Comparison of ENCODE assay signal across 1 cellular context in genomic region chr12:15800278-15800677, GRCh38.
TF ChIP-seq lines count a peak whose summit lies in the region.

No MANE protein-coding gene starts in this region.

TF ChIP-seq in SK-N-SH, 30 proteins besides CTCF, POLR2A, EP300 and RAD21 (continued from another document):
- TF ChIP-seq REST (IDR thresholded peaks at IDR 0.05; ENCODE audit: low read depth, low read length) (no peak), FOSL2 (IDR thresholded peaks at IDR 0.05; ENCODE audit: borderline replicate concordance, low read depth) (no peak), RFX5 (IDR thresholded peaks at IDR 0.05; ENCODE audit: low read length) (no peak), SMC3 (IDR thresholded peaks at IDR 0.05; ENCODE audit: low read depth, low read length) (no peak), IRF3 (IDR thresholded peaks at IDR 0.05; ENCODE audit: low read depth, low read length) (no peak), CHD2 (IDR thresholded peaks at IDR 0.05; ENCODE audit: low read length, partially characterized antibody) (no peak), YY1 (IDR thresholded peaks at IDR 0.05; ENCODE audit: low read depth) (no peak)
